In the genomic region with DNA sequence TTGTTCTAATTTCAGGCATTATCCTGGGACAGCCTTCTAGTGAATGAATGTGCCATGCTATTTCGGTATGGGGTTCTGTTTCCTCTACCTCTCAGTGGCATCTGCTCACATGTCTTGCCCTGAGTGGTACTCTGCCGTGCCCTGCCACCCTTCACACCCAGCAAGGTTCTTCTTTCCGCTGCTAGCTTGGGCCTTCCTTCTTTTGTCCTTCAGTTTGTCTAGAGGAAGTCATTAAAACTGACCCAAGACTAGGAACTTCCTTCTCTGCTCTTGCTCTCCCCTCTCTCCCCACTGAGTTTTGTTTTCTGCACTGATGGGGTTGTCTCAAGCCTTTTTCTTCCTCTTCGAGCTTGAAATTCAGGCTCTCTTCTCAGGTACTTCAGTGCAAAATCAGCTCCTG, we compare ENCODE assay signal across 16 cellular contexts.
DNase-seq lines count a peak whose midpoint lies in the region; ATAC-seq and TF ChIP-seq lines count a peak whose summit lies in the region.
"Had no signal": no experiment of that assay in that cellular context is flagged by ENCODE, and none has a peak within 500 bp of the region (broad histone marks: within the 10 kb centered on the region; RNA-seq: fewer than 3 reads in every experiment).

No MANE protein-coding gene starts in this region.

- TF ChIP-seq CTCF in heart left ventricle (IDR thresholded peaks at IDR 0.05) (no peak), upper lobe of left lung (IDR thresholded peaks at IDR 0.05) (no peak), WERI-Rb-1 (IDR thresholded peaks at IDR 0.05; ENCODE audit: low read depth, low read length) (no peak)

- ATAC-seq in heart left ventricle (peak in 3 of 4 donors; percentile 36 to 82 (median 69)), right cardiac atrium (peak; percentile 38 to 46), upper lobe of left lung (ENCODE audit: low FRiP score in 2 of 2) (peak; percentile 50 to 79)

- intact Hi-C loops in heart left ventricle (cut with DNase I), result no loop called here
- intact Hi-C loops in cardiac septum (cut with DNase I), result no loop called here
- intact Hi-C loops in right cardiac atrium (cut with DNase I), result no loop called here

- H3K4me3 ChIP-seq in heart left ventricle, result no peak overlapping the region
- no peak overlapping the region for H3K4me3 ChIP-seq in right cardiac atrium (ENCODE audit: low read length)
- H3K4me3 ChIP-seq in upper lobe of left lung, result no peak overlapping the region
- H3K4me3 ChIP-seq in WERI-Rb-1 (ENCODE audit: low read depth, low read length), result no peak overlapping the region
- H3K4me3 ChIP-seq: thoracic aorta had no signal

- H3K9me3 ChIP-seq in heart left ventricle (no peaks in the 10 kb centered on the region), right cardiac atrium (ENCODE audit: control insufficient read depth, low read length) (no peaks in the 10 kb centered on the region), upper lobe of left lung (no peaks in the 10 kb centered on the region), WERI-Rb-1 (ENCODE audit: severe bottlenecking) (no peaks in the 10 kb centered on the region)
- H3K9me3 ChIP-seq: thoracic aorta had no signal

- TF ChIP-seq EP300 in upper lobe of left lung (IDR thresholded peaks at IDR 0.05), result no peak

- no peak for TF ChIP-seq POLR2A in heart left ventricle (IDR thresholded peaks at IDR 0.05)
- TF ChIP-seq POLR2A in upper lobe of left lung (IDR thresholded peaks at IDR 0.05), result no peak

- H3K27me3 ChIP-seq in heart left ventricle (no peaks in the 10 kb centered on the region), right cardiac atrium (ENCODE audit: control insufficient read depth, insufficient read depth) (no peaks in the 10 kb centered on the region), upper lobe of left lung (no peaks in the 10 kb centered on the region), WERI-Rb-1 (ENCODE audit: insufficient read depth, low read depth, severe bottlenecking) (no peaks in the 10 kb centered on the region)

- DNase-seq in heart left ventricle (peak in 2 of 5 donors; percentile 37 to 39), cardiac septum (ENCODE audit: low spot score) (no peak), SKM-1 (lab: John Stamatoyannopoulos, UW; ENCODE audit: unreplicated experiment) (peak; percentile 90), right cardiac atrium (peak in 1 of 3 donors; percentile 41), upper lobe of left lung (peak in 1 of 2 donors; percentile 38), A172 (ENCODE audit: low spot score) (no peak), WERI-Rb-1 (no peak)
- DNase-seq in activated CD4-positive, alpha-beta T cell treated with anti-CD3 and anti-CD28 coated beads, Interleukin-2, amount 50 U/mL, for 48 hours, result no peak
- DNase-seq: activated CD8-positive, alpha-beta memory T cell treated with anti-CD3 and anti-CD28 coated beads for 24 hours; activated gamma-delta T cell treated with Interleukin-2 at 50 U/mL for 16 hours; dermis blood vessel endothelial cell; DMS 273 treated with DMSO at 0.1 percent for 48 hours; NCI-H1417 treated with DMSO at 0.1 percent for 48 hours; NCI-H446; T1000 had no signal

- WGBS in heart left ventricle, 4 donors, result 57 to 68% (median 63%) methylated on average over 4 of the region's 4 CpGs
- 62% methylated on average over 4 of the region's 4 CpGs for WGBS in right cardiac atrium
- WGBS in upper lobe of left lung, 2 donors, result 50 to 58% methylated on average over 4 of the region's 4 CpGs

- H3K27ac ChIP-seq in heart left ventricle (peak overlapping the region in 1 of 12 donors; percentile 73), right cardiac atrium (ENCODE audit: low read length) (no peak overlapping the region), upper lobe of left lung (peak overlapping the region in 1 of 4 donors; percentile 21), WERI-Rb-1 (no peak overlapping the region)
- H3K27ac ChIP-seq: thoracic aorta had no signal

- H3K4me1 ChIP-seq in heart left ventricle (peaks cover 0 to 54% (median 0%) of the 10 kb centered on the region in 12 donors), right cardiac atrium (ENCODE audit: control insufficient read depth, insufficient read depth, low read length) (no peaks in the 10 kb centered on the region), upper lobe of left lung (peaks cover 0 to 6% (median 3%) of the 10 kb centered on the region in 4 donors)

- H3K36me3 ChIP-seq in heart left ventricle (no peaks in the 10 kb centered on the region), upper lobe of left lung (no peaks in the 10 kb centered on the region), WERI-Rb-1 (no peaks in the 10 kb centered on the region)
- H3K36me3 ChIP-seq: thoracic aorta had no signal
